ENCODE assay signal across 14 cellular contexts in genomic region chr11:19735512-19735911, GRCh38. TPM values are rescaled to one million over a fixed set of nuclear protein-coding genes. Genes with fewer than 3 reads are reported as not detected.
A peak's percentile ranks its signal among the peaks of the same experiment; 100 is the strongest.
DNase-seq lines count a peak whose midpoint lies in the region; ATAC-seq and TF ChIP-seq lines count a peak whose summit lies in the region.
"Had no signal": no experiment of that assay in that cellular context is flagged by ENCODE, and none has a peak within 500 bp of the region (broad histone marks: within the 10 kb centered on the region; RNA-seq: fewer than 3 reads in every experiment).

No MANE protein-coding gene starts in this region.

- H3K27me3 ChIP-seq in PC-3 (ENCODE audit: low read length) (no peaks in the 10 kb centered on the region), prostate gland (replicated peaks; ENCODE audit: insufficient read depth) (no peaks in the 10 kb centered on the region)

- H3K36me3 ChIP-seq in PC-3 (ENCODE audit: low read depth, low read length) (no peaks in the 10 kb centered on the region), prostate gland (no peaks in the 10 kb centered on the region)

- no peaks in the 10 kb centered on the region for H4K20me1 ChIP-seq in PC-3 (ENCODE audit: low read length)

- H3K4me3 Mint-ChIP-seq in activated naive CD4-positive, alpha-beta T cell treated with anti-CD3 and anti-CD28 coated beads, Interleukin-2, amount 10 ng/mL, durations not matched to agents 7 days and 5 days, result no peak overlapping the region
- H3K4me3 Mint-ChIP-seq: activated CD4-positive, alpha-beta memory T cell treated with anti-CD3 and anti-CD28 coated beads for 36 hours; activated naive CD4-positive, alpha-beta T cell treated with anti-CD3 and anti-CD28 coated beads for 36 hours; CD4-positive, CD25-positive, alpha-beta regulatory T cell; effector memory CD8-positive, alpha-beta T cell; T-helper 17 cell had no signal

- no peaks in the 10 kb centered on the region for H3K4me1 Mint-ChIP-seq in activated naive CD4-positive, alpha-beta T cell treated with anti-CD3 and anti-CD28 coated beads, Interleukin-2, amount 10 ng/mL, durations not matched to agents 7 days and 5 days
- H3K4me1 Mint-ChIP-seq: CD4-positive, CD25-positive, alpha-beta regulatory T cell; T-helper 17 cell had no signal

- H3K9me3 Mint-ChIP-seq in activated naive CD4-positive, alpha-beta T cell treated with anti-CD3 and anti-CD28 coated beads, Interleukin-2, amount 10 ng/mL, durations not matched to agents 7 days and 5 days, result no peaks in the 10 kb centered on the region
- H3K9me3 Mint-ChIP-seq: activated CD4-positive, alpha-beta memory T cell treated with anti-CD3 and anti-CD28 coated beads for 36 hours; activated naive CD4-positive, alpha-beta T cell treated with anti-CD3 and anti-CD28 coated beads for 36 hours; CD4-positive, CD25-positive, alpha-beta regulatory T cell; effector memory CD8-positive, alpha-beta T cell had no signal

- 46% methylated on average over 3 of the region's 3 CpGs for WGBS in prostate gland

- POLR2A ChIA-PET in PC-3 (lab: Charles Lee; ENCODE audit: unreplicated experiment), result interaction anchor here (0.6 kb wide), 1 partner anchor 333 kb away, joined by 3 read pairs; no protein-coding TSS in a partner anchor

- H3K27ac ChIP-seq in PC-3 (ENCODE audit: low read length) (no peak overlapping the region), prostate gland (no peak overlapping the region)

- TF ChIP-seq CTCF in PC-3 (conservative IDR thresholded peaks at IDR 0.05; ENCODE audit: low read depth, low read length) (peak; percentile 25; the same call in 1 of the 2 replicates), prostate gland (IDR thresholded peaks at IDR 0.05) (peak in 3 of 4 experiments; percentile 12 to 34 (median 15))

- no TSS peak for BruUV-seq in PC-3 (replicated peaks; lab: Mats Ljungman, UMichigan)

- H3F3A ChIP-seq in PC-3 (ENCODE audit: low read length, unreplicated experiment), result no peaks in the 10 kb centered on the region

- H3K27me3 Mint-ChIP-seq in activated naive CD4-positive, alpha-beta T cell treated with anti-CD3 and anti-CD28 coated beads, Interleukin-2, amount 10 ng/mL, durations not matched to agents 7 days and 5 days, result peaks cover 24% of the 10 kb centered on the region
- H3K27me3 Mint-ChIP-seq: activated CD4-positive, alpha-beta memory T cell treated with anti-CD3 and anti-CD28 coated beads for 36 hours; CD4-positive, CD25-positive, alpha-beta regulatory T cell had no signal

- no peak overlapping the region for H3K9ac ChIP-seq in PC-3 (ENCODE audit: low read length)

- ATAC-seq in PC-3 (peak; percentile 28), HG03045 (IDR thresholded peaks at IDR 0.05; ENCODE audit: unreplicated experiment) (no peak)
- ATAC-seq: effector memory CD8-positive, alpha-beta T cell; T-helper 17 cell had no signal

- no peak overlapping the region for H3K4me2 ChIP-seq in PC-3 (ENCODE audit: low read length)

- no peaks in the 10 kb centered on the region for H3K9me2 ChIP-seq in PC-3 (replicated peaks; ENCODE audit: low read length)

- no peak overlapping the region for H2AFZ ChIP-seq in PC-3 (ENCODE audit: low read length)

- H3K4me1 ChIP-seq in PC-3 (ENCODE audit: insufficient read depth, low read length), result 0 out of 2 replicates have a peak, but pooled peaks cover 3% of the 10 kb centered on the region
- no peaks in the 10 kb centered on the region for H3K4me1 ChIP-seq in prostate gland (replicated peaks)

- no peak for TF ChIP-seq POLR2A in prostate gland (IDR thresholded peaks at IDR 0.05)

- H3K36me3 Mint-ChIP-seq in activated naive CD4-positive, alpha-beta T cell treated with anti-CD3 and anti-CD28 coated beads, Interleukin-2, amount 10 ng/mL, durations not matched to agents 7 days and 5 days, result no peaks in the 10 kb centered on the region
- H3K36me3 Mint-ChIP-seq: activated CD4-positive, alpha-beta memory T cell treated with anti-CD3 and anti-CD28 coated beads for 36 hours had no signal

- no peak overlapping the region for H3K27ac Mint-ChIP-seq in activated naive CD4-positive, alpha-beta T cell treated with anti-CD3 and anti-CD28 coated beads, Interleukin-2, amount 10 ng/mL, durations not matched to agents 7 days and 5 days
- H3K27ac Mint-ChIP-seq: activated CD4-positive, alpha-beta memory T cell treated with anti-CD3 and anti-CD28 coated beads for 36 hours; activated naive CD4-positive, alpha-beta T cell treated with anti-CD3 and anti-CD28 coated beads for 36 hours; CD4-positive, CD25-positive, alpha-beta regulatory T cell; effector memory CD8-positive, alpha-beta T cell; T-helper 17 cell had no signal

- CTCF ChIA-PET in PC-3 (lab: Charles Lee), result interaction anchor here (0.6 kb wide), 1 partner anchor 22 kb away, joined by 5 read pairs; no protein-coding TSS in a partner anchor
- CTCF ChIA-PET in activated naive CD4-positive, alpha-beta T cell treated with anti-CD3 and anti-CD28 coated beads, Interleukin-2, amount 10 ng/mL, durations not matched to agents 7 days and 5 days (lab: Charles Lee), result interaction anchor here (2.4 kb wide), 1 partner anchor 171 kb away, joined by 15 read pairs; no protein-coding TSS in a partner anchor

- H3K79me2 ChIP-seq in PC-3 (ENCODE audit: low read length), result peaks cover 72% of the 10 kb centered on the region

- peak; percentile 58 for DNase-seq in Ammon's horn (ENCODE audit: low spot score)
- no peak for DNase-seq in PC-3
- peak; percentile 34 for DNase-seq in fibroblast of peridontal ligament (ENCODE audit: extremely low read depth)
- DNase-seq in prostate gland (ENCODE audit: low spot score), result no peak
- no peak for DNase-seq in activated naive CD4-positive, alpha-beta T cell treated with anti-CD3 and anti-CD28 coated beads, Interleukin-2, amount 10 ng/mL, durations not matched to agents 7 days and 5 days
- DNase-seq in NCI-H2081 treated with DMSO at 0.1 percent for 48 hours (lab: John Stamatoyannopoulos, UW), result no peak
- no peak for DNase-seq in NCI-H774 (lab: John Stamatoyannopoulos, UW)
- DNase-seq: activated CD4-positive, alpha-beta memory T cell treated with anti-CD3 and anti-CD28 coated beads for 36 hours; activated naive CD4-positive, alpha-beta T cell treated with anti-CD3 and anti-CD28 coated beads for 36 hours; CD4-positive, CD25-positive, alpha-beta regulatory T cell; effector memory CD8-positive, alpha-beta T cell; NCI-H1417 treated with DMSO at 0.1 percent for 48 hours; T-helper 17 cell had no signal

- no peaks in the 10 kb centered on the region for H3K9me3 ChIP-seq in PC-3 (ENCODE audit: low read length)
- no peaks in the 10 kb centered on the region for H3K9me3 ChIP-seq in prostate gland

- H3K4me3 ChIP-seq in PC-3 (ENCODE audit: low read length), result no peak overlapping the region
- no peak overlapping the region for H3K4me3 ChIP-seq in prostate gland

- intact Hi-C loops in PC-3 (cut with micrococcal nuclease), result no loop called here
- intact Hi-C loops in prostate gland (cut with DNase I), result no loop called here

RNA-seq across cellular contexts. Expression of gene NAV2, which starts 22.9 kb away (rescaled TPM):
- total RNA-seq in PC-3 (2014; rRNA removed), result 10.4 and 14.9 TPM in 2 replicates
- 10 to 100 TPM; 17.1 to 26.6 TPM for total RNA-seq in prostate gland

Comparison
In these comparisons a context has a peak if more than half of its experiments do, and no peak if none do; other contexts are left out.
1. DNase-seq: peak in Ammon's horn (single experiment) and fibroblast of peridontal ligament (single experiment); none in PC-3 (single experiment), prostate gland (single experiment), activated naive CD4-positive, alpha-beta T cell treated with anti-CD3 and anti-CD28 coated beads, Interleukin-2, amount 10 ng/mL, durations not matched to agents 7 days and 5 days (single experiment), NCI-H2081 treated with DMSO at 0.1 percent for 48 hours (single experiment) and NCI-H774 (single experiment).